In genomic region chr2:25337276-25337675, GRCh38 we compare ENCODE assay signal across 18 cellular contexts. TPM values are rescaled to one million over a fixed set of nuclear protein-coding genes. Genes with fewer than 3 reads are reported as not detected.
DNase-seq lines count a peak whose midpoint lies in the region; ATAC-seq and TF ChIP-seq lines count a peak whose summit lies in the region.
"Had no signal": no experiment of that assay in that cellular context is flagged by ENCODE, and none has a peak within 500 bp of the region (broad histone marks: within the 10 kb centered on the region; RNA-seq: fewer than 3 reads in every experiment).

No MANE protein-coding gene starts in this region.

- H3K4me1 Mint-ChIP-seq in T-helper 17 cell = peaks cover 50% of the 10 kb centered on the region

- H3K4me1 ChIP-seq in esophagus muscularis mucosa = peaks cover 63 to 82% (median 80%) of the 10 kb centered on the region in 4 donors
- H3K4me1 ChIP-seq in thymus (ENCODE audit: control insufficient read depth, insufficient read depth, low read length) = peaks cover 21% of the 10 kb centered on the region

- peak overlapping the region; percentile 79 for H3K27ac Mint-ChIP-seq in T-helper 17 cell

- no peaks in the 10 kb centered on the region for H3K27me3 Mint-ChIP-seq in T-helper 17 cell
- H3K27me3 Mint-ChIP-seq: memory B cell had no signal

- TF ChIP-seq EP300 in esophagus muscularis mucosa (IDR thresholded peaks at IDR 0.05) = no peak

- H3K36me3 Mint-ChIP-seq in T-helper 17 cell (ENCODE audit: low read depth) = no peaks in the 10 kb centered on the region
- H3K36me3 Mint-ChIP-seq: memory B cell had no signal

- TF ChIP-seq POLR2A in esophagus muscularis mucosa (IDR thresholded peaks at IDR 0.05; ENCODE audit: low read depth) = no peak

- no peaks in the 10 kb centered on the region for H3K36me3 ChIP-seq in esophagus muscularis mucosa
- no peaks in the 10 kb centered on the region for H3K36me3 ChIP-seq in thymus (ENCODE audit: control insufficient read depth, insufficient read depth)
- H3K36me3 ChIP-seq: BE2C, ovary had no signal

- H3K9me3 ChIP-seq in T-helper 17 cell (ENCODE audit: control insufficient read depth, low read length, poor library complexity, severe bottlenecking) = no peaks in the 10 kb centered on the region
- H3K9me3 ChIP-seq in esophagus muscularis mucosa = no peaks in the 10 kb centered on the region
- H3K9me3 ChIP-seq in thymus (ENCODE audit: control insufficient read depth) = no peaks in the 10 kb centered on the region
- H3K9me3 ChIP-seq: BE2C, ovary had no signal

- no peak for TF ChIP-seq CTCF in esophagus muscularis mucosa (IDR thresholded peaks at IDR 0.05)
- TF ChIP-seq CTCF in omental fat pad (IDR thresholded peaks at IDR 0.05) = no peak

- ATAC-seq in T-helper 17 cell (no peak), HG03378 (IDR thresholded peaks at IDR 0.05; ENCODE audit: unreplicated experiment) (no peak), omental fat pad (ENCODE audit: low FRiP score) (no peak), left lobe of liver (no peak)

- H3K27me3 ChIP-seq in esophagus muscularis mucosa = no peaks in the 10 kb centered on the region
- no peaks in the 10 kb centered on the region for H3K27me3 ChIP-seq in thymus (ENCODE audit: control insufficient read depth, insufficient read depth)
- H3K27me3 ChIP-seq: BE2C, ovary had no signal

- H3K27ac ChIP-seq in esophagus muscularis mucosa (replicated peaks in 1 of 4) (peak overlapping the region; percentile 7 to 90 (median 88)), thymus (ENCODE audit: low read depth) (peak overlapping the region; percentile 43)
- H3K27ac ChIP-seq: ovary had no signal

- intact Hi-C loops in esophagus muscularis mucosa (cut with DNase I) = no loop called here

- no peak overlapping the region for H3K4me3 ChIP-seq in esophagus muscularis mucosa
- no peak overlapping the region for H3K4me3 ChIP-seq in thymus (ENCODE audit: low read length)
- H3K4me3 ChIP-seq: ovary had no signal

- DNase-seq in stimulated activated CD4-positive, alpha-beta T cell treated with anti-CD3 and anti-CD28 coated beads, Interleukin-15, amount 100 ng/mL, for 24 hours = peak; percentile 41
- no peak for DNase-seq in stimulated activated CD4-positive, alpha-beta T cell treated with anti-CD3 and anti-CD28 coated beads, Interleukin-4, amount 100 ng/mL, for 1 hour
- DNase-seq in T-helper 17 cell (no peak), esophagus muscularis mucosa (ENCODE audit: extremely low spot score) (no peak), omental fat pad (ENCODE audit: low spot score) (no peak), left lobe of liver (ENCODE audit: low spot score) (no peak)
- DNase-seq: amniotic stem cell, BE2C, dermis blood vessel endothelial cell, Karpas-422, NCI-H1930, NCI-H526 treated with DMSO at 0.1 percent for 48 hours, RPMI8226, T-helper 9 cell had no signal

- WGBS in esophagus muscularis mucosa = 61% methylated on average over 10 of the region's 10 CpGs
- 91% methylated on average over 10 of the region's 10 CpGs for WGBS in thymus

- peak overlapping the region; percentile 41 for H3K4me3 Mint-ChIP-seq in T-helper 17 cell
- H3K4me3 Mint-ChIP-seq: memory B cell had no signal

RNA-seq across cellular contexts. Expression of gene DNMT3A, which starts 4.4 kb away (rescaled TPM):
- total RNA-seq in T-helper 17 cell (10 to 100 TPM; 62.8 to 67.6 TPM), esophagus muscularis mucosa (10 to 100 TPM; 11.3 to 29.5 (median 16.9) TPM), omental fat pad (10 to 100 TPM in 1 of 4 donors, 1 to 10 TPM in 3; 8.0 to 18.0 (median 9.3) TPM), left lobe of liver (8.3 TPM)
- 22.7 TPM for polyA plus RNA-seq in thymus
